In the genomic region with DNA sequence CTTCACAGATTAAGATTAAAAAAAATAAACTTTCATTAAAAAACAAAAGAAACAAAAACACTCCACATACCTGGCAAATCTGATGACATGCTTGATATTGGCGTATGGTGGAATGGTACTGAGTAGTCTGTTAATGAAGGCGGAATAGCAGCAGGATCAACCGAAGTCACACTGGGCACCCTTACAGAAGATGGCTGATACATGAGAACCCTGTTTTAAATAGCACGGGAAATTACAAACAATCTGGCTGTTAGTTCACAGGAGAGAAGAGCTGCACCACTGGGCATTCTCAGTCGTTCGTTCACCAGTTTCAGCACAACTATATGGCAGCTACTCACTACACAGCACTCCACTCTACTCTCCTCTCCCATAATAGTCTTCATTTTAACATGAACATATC, we compare ENCODE assay signal across 15 cellular contexts.
DNase-seq lines count a peak whose midpoint lies in the region; ATAC-seq and TF ChIP-seq lines count a peak whose summit lies in the region.
"Had no signal": no experiment of that assay in that cellular context is flagged by ENCODE, and none has a peak within 500 bp of the region (broad histone marks: within the 10 kb centered on the region; RNA-seq: fewer than 3 reads in every experiment).

No MANE protein-coding gene starts in this region.

- H3K27ac ChIP-seq in right cardiac atrium (ENCODE audit: low read length) (no peak overlapping the region), psoas muscle (peak overlapping the region; percentile 73), uterus (no peak overlapping the region), esophagus squamous epithelium (no peak overlapping the region)
- H3K27ac ChIP-seq: BLaER1 had no signal

- in situ Hi-C loops in G401 (cut with HindIII; ENCODE audit: low sequenced_read_pairs): no loop called here

- H3K4me1 ChIP-seq in right cardiac atrium (ENCODE audit: control insufficient read depth, insufficient read depth, low read length): no peaks in the 10 kb centered on the region
- peaks cover 16% of the 10 kb centered on the region for H3K4me1 ChIP-seq in psoas muscle
- no peaks in the 10 kb centered on the region for H3K4me1 ChIP-seq in uterus
- H3K4me1 ChIP-seq in esophagus squamous epithelium: no peaks in the 10 kb centered on the region

- H3K9me3 Mint-ChIP-seq in stimulated activated memory B cell treated with anti-CD40 and anti-IgM and Interleukin-4, amounts not matched to agents 10 μg/mL and 1 μg/mL and 100 μg/mL, for 72 hours: no peaks in the 10 kb centered on the region
- H3K9me3 Mint-ChIP-seq: CD14-positive monocyte; CD4-positive, alpha-beta memory T cell; H9 had no signal

- WGBS in right cardiac atrium: 78% methylated on average over 6 of the region's 6 CpGs
- WGBS in psoas muscle, 3 donors: 32 to 50% (median 32%) methylated on average over 6 of the region's 6 CpGs
- WGBS in esophagus squamous epithelium, 2 donors: 89 to 94% methylated on average over 6 of the region's 6 CpGs

- DNase-seq in Right ventricle myocardium superior (no peak), right cardiac atrium (no peak), G401 (ENCODE audit: low spot score) (peak; percentile 63), left ventricle myocardium superior (no peak), psoas muscle (no peak), uterus (no peak), esophagus squamous epithelium (lab: John Stamatoyannopoulos, UW) (no peak)
- DNase-seq: 8988T; CD4-positive, alpha-beta memory T cell; DMS79 treated with DMSO at 0.1 percent for 48 hours; H9 had no signal

- H3K4me1 Mint-ChIP-seq in stimulated activated memory B cell treated with anti-CD40 and anti-IgM and Interleukin-4, amounts not matched to agents 10 μg/mL and 1 μg/mL and 100 μg/mL, for 72 hours: peaks cover 6% of the 10 kb centered on the region
- H3K4me1 Mint-ChIP-seq: CD14-positive monocyte had no signal

- H3K36me3 Mint-ChIP-seq in stimulated activated memory B cell treated with anti-CD40 and anti-IgM and Interleukin-4, amounts not matched to agents 10 μg/mL and 1 μg/mL and 100 μg/mL, for 72 hours: peaks cover 49% of the 10 kb centered on the region

- intact Hi-C loops in Right ventricle myocardium superior (cut with DNase I) (no loop called here), right cardiac atrium (cut with DNase I) (no loop called here), left ventricle myocardium superior (cut with micrococcal nuclease) (no loop called here), psoas muscle (cut with DNase I) (no loop called here), uterus (cut with DNase I; ENCODE audit: low total_unique reads) (no loop called here), esophagus squamous epithelium (cut with DNase I) (no loop called here)

- no peak overlapping the region for H3K27ac Mint-ChIP-seq in stimulated activated memory B cell treated with anti-CD40 and anti-IgM and Interleukin-4, amounts not matched to agents 10 μg/mL and 1 μg/mL and 100 μg/mL, for 72 hours
- H3K27ac Mint-ChIP-seq: CD14-positive monocyte; CD4-positive, alpha-beta memory T cell; H9 had no signal

- H3K36me3 ChIP-seq in psoas muscle (ENCODE audit: insufficient read depth in 1 of 2, low read depth in 1 of 2): peaks cover 0 to 10% of the 10 kb centered on the region in 2 donors
- H3K36me3 ChIP-seq in uterus: no peaks in the 10 kb centered on the region
- H3K36me3 ChIP-seq in esophagus squamous epithelium: peaks cover 0 to 26% (median 0%) of the 10 kb centered on the region in 3 donors

- ATAC-seq in Right ventricle myocardium superior (ENCODE audit: poor library complexity) (peak; percentile 87), right cardiac atrium (no peak), left ventricle myocardium superior (peak; percentile 94), psoas muscle (peak; percentile 94 to 98 (median 96))
- no peak for ATAC-seq in stimulated activated memory B cell treated with anti-CD40 and anti-IgM and Interleukin-4, amounts not matched to agents 10 μg/mL and 1 μg/mL and 100 μg/mL, for 72 hours
- ATAC-seq: GM12878 had no signal

- TF ChIP-seq POLR2A in uterus (IDR thresholded peaks at IDR 0.05): no peak
- no peak for TF ChIP-seq POLR2A in esophagus squamous epithelium (IDR thresholded peaks at IDR 0.05)

- H3K27me3 ChIP-seq in right cardiac atrium (ENCODE audit: control insufficient read depth, insufficient read depth): no peaks in the 10 kb centered on the region
- no peaks in the 10 kb centered on the region for H3K27me3 ChIP-seq in psoas muscle (ENCODE audit: insufficient read depth in 3 of 3, low read length in 2 of 3)
- no peaks in the 10 kb centered on the region for H3K27me3 ChIP-seq in uterus
- H3K27me3 ChIP-seq in esophagus squamous epithelium: no peaks in the 10 kb centered on the region
- H3K27me3 ChIP-seq: BLaER1 had no signal

- H3K4me3 ChIP-seq in right cardiac atrium (ENCODE audit: low read length) (no peak overlapping the region), psoas muscle (peak overlapping the region; percentile 20), uterus (no peak overlapping the region), esophagus squamous epithelium (no peak overlapping the region)
- H3K4me3 ChIP-seq: BLaER1, GM12878 had no signal

- TF ChIP-seq CTCF in psoas muscle (IDR thresholded peaks at IDR 0.05): no peak
- TF ChIP-seq CTCF in uterus (IDR thresholded peaks at IDR 0.05): no peak
- no peak for TF ChIP-seq CTCF in esophagus squamous epithelium (IDR thresholded peaks at IDR 0.05)

- no peaks in the 10 kb centered on the region for H3K27me3 Mint-ChIP-seq in stimulated activated memory B cell treated with anti-CD40 and anti-IgM and Interleukin-4, amounts not matched to agents 10 μg/mL and 1 μg/mL and 100 μg/mL, for 72 hours
- H3K27me3 Mint-ChIP-seq: CD4-positive, alpha-beta memory T cell had no signal

- no peak overlapping the region for H3K4me3 Mint-ChIP-seq in stimulated activated memory B cell treated with anti-CD40 and anti-IgM and Interleukin-4, amounts not matched to agents 10 μg/mL and 1 μg/mL and 100 μg/mL, for 72 hours
- H3K4me3 Mint-ChIP-seq: CD14-positive monocyte; CD4-positive, alpha-beta memory T cell; H9 had no signal

- H3K9me3 ChIP-seq in right cardiac atrium (ENCODE audit: control insufficient read depth, low read length): no peaks in the 10 kb centered on the region
- no peaks in the 10 kb centered on the region for H3K9me3 ChIP-seq in psoas muscle
- no peaks in the 10 kb centered on the region for H3K9me3 ChIP-seq in uterus
- no peaks in the 10 kb centered on the region for H3K9me3 ChIP-seq in esophagus squamous epithelium
- H3K9me3 ChIP-seq: BLaER1 had no signal

Comparison
In these comparisons a context has a peak if more than half of its experiments do, and no peak if none do; other contexts are left out.
1. ATAC-seq: peak in Right ventricle myocardium superior (single experiment), left ventricle myocardium superior (single experiment) and psoas muscle (4 of 4); none in right cardiac atrium (0 of 2) and stimulated activated memory B cell treated with anti-CD40 and anti-IgM and Interleukin-4, amounts not matched to agents 10 μg/mL and 1 μg/mL and 100 μg/mL, for 72 hours (single experiment).